Comparison of ENCODE assay signal across 13 cellular contexts in the genomic region with DNA sequence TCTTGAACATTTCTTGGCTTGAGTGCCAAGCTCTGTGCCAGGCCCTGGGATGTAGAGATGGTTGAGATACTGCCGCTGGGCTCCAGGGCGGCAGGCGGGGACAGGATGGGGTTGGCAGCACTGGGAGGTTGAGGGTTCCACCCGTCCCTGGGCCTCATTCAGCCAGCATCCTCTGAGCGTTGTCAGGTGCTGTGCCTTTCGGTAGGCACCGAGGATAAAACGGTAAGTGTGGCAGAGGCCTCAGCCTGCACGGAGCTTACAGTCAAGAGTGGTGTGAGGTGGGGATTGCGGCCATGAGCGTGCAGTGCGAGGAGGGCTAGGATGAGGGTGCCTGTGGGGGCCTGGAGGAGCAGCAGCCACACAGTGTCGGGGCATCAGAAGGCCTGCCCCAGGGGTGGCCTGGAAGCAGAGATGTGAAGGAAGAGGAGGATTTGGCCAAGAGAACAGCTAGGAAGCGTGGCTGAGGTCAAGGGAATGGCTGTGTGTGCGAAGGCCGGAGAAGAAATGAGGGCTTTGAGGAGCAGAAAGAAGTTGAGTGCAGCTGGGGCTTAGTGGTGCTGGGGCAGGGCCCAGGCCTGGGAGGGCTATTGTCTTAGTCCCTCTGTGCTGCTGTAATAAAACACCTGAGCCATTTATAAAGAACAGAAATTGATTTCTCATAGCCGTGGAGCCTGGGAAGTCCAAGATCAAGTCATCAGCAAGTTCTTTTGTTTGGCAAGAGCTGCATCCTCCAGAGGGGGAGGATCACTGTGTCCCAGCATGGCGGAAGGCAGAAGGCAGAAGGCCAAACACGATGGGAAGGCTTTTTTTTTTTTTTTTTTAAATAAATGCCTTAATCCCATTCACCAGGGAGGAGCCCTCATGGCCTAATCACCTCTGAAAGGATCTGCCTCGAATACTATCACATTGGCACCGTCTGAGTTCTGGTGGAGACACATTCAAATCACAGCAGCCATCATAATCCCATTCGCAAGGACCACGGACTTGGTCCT. TPM values are rescaled to one million over a fixed set of nuclear protein-coding genes. Genes with fewer than 3 reads are reported as not detected.
A peak's percentile ranks its signal among the peaks of the same experiment; 100 is the strongest.
DNase-seq lines count a peak whose midpoint lies in the region; ATAC-seq, FAIRE-seq and TF ChIP-seq lines count a peak whose summit lies in the region.
"Had no signal": no experiment of that assay in that cellular context is flagged by ENCODE, and none has a peak within 500 bp of the region (broad histone marks: within the 10 kb centered on the region; RNA-seq: fewer than 3 reads in every experiment).

No MANE protein-coding gene starts in this region.

- H3K9me3 ChIP-seq in adipocyte (ENCODE audit: control insufficient read depth, low read length): no peaks in the 10 kb centered on the region
- H3K9me3 ChIP-seq in ovary: no peaks in the 10 kb centered on the region

- no peak for TF ChIP-seq POLR2A in ovary (IDR thresholded peaks at IDR 0.05)

- no peaks in the 10 kb centered on the region for H3K4me1 Mint-ChIP-seq in activated T-helper 17 cell treated with anti-CD3 and anti-CD28 coated beads, Interleukin-2, amount 50 U/mL, for 72 hours

- ATAC-seq in Right ventricle myocardium superior (ENCODE audit: poor library complexity) (peak; percentile 51), HG03095 (IDR thresholded peaks at IDR 0.05; ENCODE audit: unreplicated experiment) (no peak), HG03378 (IDR thresholded peaks at IDR 0.05; ENCODE audit: unreplicated experiment) (no peak)
- no peak for ATAC-seq in activated T-helper 17 cell treated with anti-CD3 and anti-CD28 coated beads, Interleukin-2, amount 50 U/mL, for 72 hours (replicated peaks)
- ATAC-seq: left colon had no signal

- in situ Hi-C loops in brain microvascular endothelial cell (cut with HindIII; ENCODE audit: low pct_ligation_motif_present, low sequenced_read_pairs): no loop called here

- H3K4me3 ChIP-seq in adipocyte (ENCODE audit: low read length): no peak overlapping the region
- H3K4me3 ChIP-seq in ovary: no peak overlapping the region
- H3K4me3 ChIP-seq in brain microvascular endothelial cell (ENCODE audit: low read depth, low read length): no peak overlapping the region
- H3K4me3 ChIP-seq: GM23248, smooth muscle cell had no signal

- H3K27me3 Mint-ChIP-seq in activated T-helper 17 cell treated with anti-CD3 and anti-CD28 coated beads, Interleukin-2, amount 50 U/mL, for 72 hours: peaks cover 17% of the 10 kb centered on the region

- peak overlapping the region; percentile 20 for H3K9ac ChIP-seq in adipocyte (ENCODE audit: low read length)
- H3K9ac ChIP-seq: GM23248 had no signal

- no peak overlapping the region for H3K4me3 Mint-ChIP-seq in activated T-helper 17 cell treated with anti-CD3 and anti-CD28 coated beads, Interleukin-2, amount 50 U/mL, for 72 hours

- TF ChIP-seq EP300 in ovary (IDR thresholded peaks at IDR 0.05): no peak

- no peaks in the 10 kb centered on the region for H3K27me3 ChIP-seq in adipocyte (replicated peaks; ENCODE audit: control insufficient read depth, insufficient read depth, low read length)
- no peaks in the 10 kb centered on the region for H3K27me3 ChIP-seq in ovary
- no peaks in the 10 kb centered on the region for H3K27me3 ChIP-seq in brain microvascular endothelial cell (replicated peaks)

- no peak for DNase-seq in D721Med (ENCODE audit: insufficient read length, low spot score)
- no peak for DNase-seq in adipocyte (ENCODE audit: low read depth)
- DNase-seq in Right ventricle myocardium superior: peak; percentile 50
- DNase-seq in ovary: peak in 2 of 5 donors; percentile 54 to 55
- DNase-seq in brain microvascular endothelial cell: no peak
- DNase-seq: activated CD4-positive, alpha-beta T cell treated with anti-CD3 and anti-CD28 coated beads, Interleukin-2, amount 50 U/mL, for 48 hours; GM23248; left colon; NCI-H526 treated with DMSO at 0.1 percent for 48 hours had no signal

- H3K27ac ChIP-seq in ovary: peak overlapping the region; percentile 23 to 45
- H3K27ac ChIP-seq in brain microvascular endothelial cell: no peak overlapping the region
- H3K27ac ChIP-seq: GM23248 had no signal

- H3K36me3 ChIP-seq in adipocyte (ENCODE audit: control insufficient read depth, insufficient read depth, low read length, severe bottlenecking) (no peaks in the 10 kb centered on the region), ovary (no peaks in the 10 kb centered on the region), brain microvascular endothelial cell (replicated peaks) (no peaks in the 10 kb centered on the region)

- FAIRE-seq in D721Med (lab: Jason Lieb, UNC): peak; percentile 55

- H3K36me3 Mint-ChIP-seq in activated T-helper 17 cell treated with anti-CD3 and anti-CD28 coated beads, Interleukin-2, amount 50 U/mL, for 72 hours (ENCODE audit: low read depth): no peaks in the 10 kb centered on the region

- intact Hi-C loops in Right ventricle myocardium superior (cut with DNase I) (no loop called here), ovary (cut with DNase I) (no loop called here)

- 59 to 75% (median 73%) methylated on average over 23 of the region's 23 CpGs for WGBS in ovary, 3 donors

- peaks cover 78% of the 10 kb centered on the region for H3K4me1 ChIP-seq in adipocyte (ENCODE audit: control insufficient read depth, insufficient read depth, low read length)
- peaks cover 38% of the 10 kb centered on the region for H3K4me1 ChIP-seq in ovary (ENCODE audit: insufficient read depth)

- TF ChIP-seq CTCF in D721Med (IDR thresholded peaks at IDR 0.05; ENCODE audit: insufficient read depth, missing control alignments): no peak
- TF ChIP-seq CTCF in ovary (IDR thresholded peaks at IDR 0.05): no peak
- no peak for TF ChIP-seq CTCF in brain microvascular endothelial cell (IDR thresholded peaks at IDR 0.05; ENCODE audit: low read depth, low read length, missing control alignments)

- no peak overlapping the region for H3K27ac Mint-ChIP-seq in activated T-helper 17 cell treated with anti-CD3 and anti-CD28 coated beads, Interleukin-2, amount 50 U/mL, for 72 hours

- H3K9me3 Mint-ChIP-seq in activated T-helper 17 cell treated with anti-CD3 and anti-CD28 coated beads, Interleukin-2, amount 50 U/mL, for 72 hours: no peaks in the 10 kb centered on the region

RNA-seq across cellular contexts. Expression of gene CORO2B, which starts 22.7 kb away (rescaled TPM):
- total RNA-seq in Right ventricle myocardium superior (6.6 TPM), ovary (10 to 100 TPM in 6 of 7 donors, 1 to 10 TPM in 1; 7.5 to 61.0 (median 22.8) TPM)
- 10 to 100 TPM; 11.3 to 12.4 TPM for polyA plus RNA-seq in ovary
- total RNA-seq in activated T-helper 17 cell treated with anti-CD3 and anti-CD28 coated beads, Interleukin-2, amount 50 U/mL, for 72 hours: under 1 TPM in 1 of 2 donors, not detected in 1; 0.26 TPM
